In genomic region chr1:6106977-6107376, GRCh38 we compare ENCODE assay signal across 3 cellular contexts.
TF ChIP-seq lines count a peak whose summit lies in the region.

No MANE protein-coding gene starts in this region.

TF ChIP-seq in HepG2, 621 proteins besides CTCF, POLR2A, EP300 and RAD21:
- TF ChIP-seq RFX5 (IDR thresholded peaks at IDR 0.05; ENCODE audit: low read depth, low read length) (no peak), PCBP2 (optimal IDR thresholded peaks at IDR 0.05; ENCODE audit: low read depth, low read length, poor library complexity, severe bottlenecking) (peak; percentile 65)
TF ChIP-seq in HepG2: peak in this region for 1.

TF ChIP-seq in HEK293, 187 proteins besides CTCF, POLR2A, EP300 and RAD21 (continued from another document):
- TF ChIP-seq, protein P1, sequence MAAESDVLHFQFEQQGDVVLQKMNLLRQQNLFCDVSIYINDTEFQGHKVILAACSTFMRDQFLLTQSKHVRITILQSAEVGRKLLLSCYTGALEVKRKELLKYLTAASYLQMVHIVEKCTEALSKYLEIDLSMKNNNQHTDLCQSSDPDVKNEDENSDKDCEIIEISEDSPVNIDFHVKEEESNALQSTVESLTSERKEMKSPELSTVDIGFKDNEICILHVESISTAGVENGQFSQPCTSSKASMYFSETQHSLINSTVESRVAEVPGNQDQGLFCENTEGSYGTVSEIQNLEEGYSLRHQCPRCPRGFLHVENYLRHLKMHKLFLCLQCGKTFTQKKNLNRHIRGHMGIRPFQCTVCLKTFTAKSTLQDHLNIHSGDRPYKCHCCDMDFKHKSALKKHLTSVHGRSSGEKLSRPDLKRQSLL (tag by site-specific recombination; IDR thresholded peaks at IDR 0.05), result peak; percentile 96
- TF ChIP-seq ZNF302 (tag by site-specific recombination; IDR thresholded peaks at IDR 0.05; ENCODE audit: low read depth), result peak; percentile 12; the same call in 1 of the 2 replicates

TF ChIP-seq in H1, 55 proteins besides CTCF, POLR2A, EP300 and RAD21:
- no peak for TF ChIP-seq TCF12 (IDR thresholded peaks at IDR 0.05; ENCODE audit: low read depth, low read length)
- no peak for TF ChIP-seq CREB1 (IDR thresholded peaks at IDR 0.05)
- no peak for TF ChIP-seq KDM1A (IDR thresholded peaks at IDR 0.05; ENCODE audit: borderline replicate concordance, low read length)
- no peak for TF ChIP-seq JUND (IDR thresholded peaks at IDR 0.05; ENCODE audit: low read length)
- no peak for TF ChIP-seq BCL11A (IDR thresholded peaks at IDR 0.05; ENCODE audit: low read depth in 2 of 2, low read length in 2 of 2)
- no peak for TF ChIP-seq E2F6 (IDR thresholded peaks at IDR 0.05)
